16 cellular contexts compared by ENCODE assay signal in the genomic region with DNA sequence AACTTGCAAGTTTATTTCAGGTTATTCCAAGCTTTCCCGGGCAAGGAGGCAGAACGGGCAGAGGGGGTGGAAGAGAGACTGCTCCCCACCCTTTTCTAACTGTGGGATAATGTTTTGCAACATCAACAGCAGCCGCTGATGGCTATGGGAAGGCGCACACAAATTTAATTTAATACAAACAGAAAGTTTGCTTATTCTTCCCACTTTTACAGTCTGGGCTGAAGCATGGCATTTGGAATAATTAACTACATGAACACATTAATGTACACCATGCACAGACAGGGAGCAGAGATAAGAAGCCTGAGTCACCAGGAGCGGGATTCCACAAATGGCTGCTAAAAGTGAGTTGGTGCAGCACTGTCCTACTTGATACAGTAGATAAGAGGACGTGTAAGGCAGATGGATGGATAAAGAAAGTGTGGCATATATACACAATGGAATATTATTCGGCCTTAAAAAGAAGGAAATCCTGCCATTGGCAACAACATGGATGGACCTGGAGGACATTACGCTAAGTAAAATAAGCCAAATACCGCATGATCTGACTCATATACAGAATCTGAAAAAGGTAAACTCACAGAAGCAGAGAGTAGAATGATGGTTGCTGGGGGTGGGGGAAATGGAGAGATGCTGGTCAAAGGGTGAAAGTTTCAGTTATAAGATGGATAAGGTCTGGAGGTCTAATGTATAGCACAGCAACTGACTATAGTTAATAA. TPM values are rescaled to one million over a fixed set of nuclear protein-coding genes. Genes with fewer than 3 reads are reported as not detected.
A peak's percentile ranks its signal among the peaks of the same experiment; 100 is the strongest.
DNase-seq lines count a peak whose midpoint lies in the region; ATAC-seq and TF ChIP-seq lines count a peak whose summit lies in the region.
"Had no signal": no experiment of that assay in that cellular context is flagged by ENCODE, and none has a peak within 500 bp of the region (broad histone marks: within the 10 kb centered on the region; RNA-seq: fewer than 3 reads in every experiment).

No MANE protein-coding gene starts in this region.

- no peaks in the 10 kb centered on the region for H3K4me1 ChIP-seq in mucosa of descending colon (ENCODE audit: low read depth)
- peaks cover 45% of the 10 kb centered on the region for H3K4me1 ChIP-seq in suprapubic skin
- no peaks in the 10 kb centered on the region for H3K4me1 ChIP-seq in OCI-LY7 (ENCODE audit: insufficient read depth, low read length, poor library complexity, severe bottlenecking)
- no peaks in the 10 kb centered on the region for H3K4me1 ChIP-seq in PC-9 (replicated peaks; ENCODE audit: insufficient read depth)

- no peaks in the 10 kb centered on the region for H3K36me3 ChIP-seq in brain microvascular endothelial cell (replicated peaks)
- H3K36me3 ChIP-seq in mucosa of descending colon (ENCODE audit: low read depth): no peaks in the 10 kb centered on the region
- no peaks in the 10 kb centered on the region for H3K36me3 ChIP-seq in suprapubic skin
- H3K36me3 ChIP-seq in OCI-LY7 (ENCODE audit: insufficient read depth, low read length): no peaks in the 10 kb centered on the region
- no peaks in the 10 kb centered on the region for H3K36me3 ChIP-seq in PC-9 (ENCODE audit: low read depth)

- H3F3A ChIP-seq in PC-9 (ENCODE audit: insufficient read depth, low read depth): no peaks in the 10 kb centered on the region

- in situ Hi-C loops in brain microvascular endothelial cell (cut with HindIII; ENCODE audit: low pct_ligation_motif_present, low sequenced_read_pairs): no loop called here

- intact Hi-C loops in mucosa of descending colon (cut with DNase I, micrococcal nuclease): no loop called here
- intact Hi-C loops in OCI-LY7 (cut with micrococcal nuclease; ENCODE audit: unreplicated experiment): no loop called here
- intact Hi-C loops in PC-9 (cut with micrococcal nuclease; ENCODE audit: unreplicated experiment): no loop called here

- no peak for TF ChIP-seq EP300 in suprapubic skin (IDR thresholded peaks at IDR 0.05)

- BruUV-seq in OCI-LY7 (replicated peaks; lab: Mats Ljungman, UMichigan): no TSS peak
- BruUV-seq in PC-9 (replicated peaks; lab: Mats Ljungman, UMichigan): no TSS peak

- H2AFZ ChIP-seq in OCI-LY7 (ENCODE audit: low read length) (no peak overlapping the region), PC-9 (no peak overlapping the region)

- H3K4me3 ChIP-seq in brain microvascular endothelial cell (ENCODE audit: low read depth, low read length) (no peak overlapping the region), mucosa of descending colon (no peak overlapping the region), suprapubic skin (no peak overlapping the region), OCI-LY7 (ENCODE audit: low read depth, low read length, poor library complexity, severe bottlenecking) (no peak overlapping the region), PC-9 (no peak overlapping the region)

- no peak for TF ChIP-seq CTCF in brain microvascular endothelial cell (IDR thresholded peaks at IDR 0.05; ENCODE audit: low read depth, low read length, missing control alignments)
- TF ChIP-seq CTCF in mucosa of descending colon (IDR thresholded peaks at IDR 0.05): no peak
- no peak for TF ChIP-seq CTCF in suprapubic skin (IDR thresholded peaks at IDR 0.05)
- no peak for TF ChIP-seq CTCF in OCI-LY7 (conservative IDR thresholded peaks at IDR 0.05; ENCODE audit: low read length)
- TF ChIP-seq CTCF in PC-9 (conservative IDR thresholded peaks at IDR 0.05): no peak

- H3K9me3 ChIP-seq in mucosa of descending colon (no peaks in the 10 kb centered on the region), suprapubic skin (no peaks in the 10 kb centered on the region), OCI-LY7 (ENCODE audit: low read length) (no peaks in the 10 kb centered on the region), PC-9 (ENCODE audit: insufficient read depth, low read depth) (no peaks in the 10 kb centered on the region)

- DNase-seq in LoVo (ENCODE audit: low spot score) (peak; percentile 25), brain microvascular endothelial cell (peak; percentile 72), mucosa of descending colon (no peak), suprapubic skin (ENCODE audit: low spot score in 2 of 2) (no peak), NCI-H1105 treated with DMSO at 0.1 percent for 48 hours (lab: John Stamatoyannopoulos, UW) (no peak), OCI-LY7 (ENCODE audit: low spot score) (no peak), PC-9 (no peak), medulla oblongata (ENCODE audit: extremely low spot score) (no peak)
- DNase-seq: activated CD8-positive, alpha-beta memory T cell treated with anti-CD3 and anti-CD28 coated beads, Interleukin-2, amount 10 ng/mL, durations not matched to agents 7 days and 5 days; activated naive CD4-positive, alpha-beta T cell treated with anti-CD3 and anti-CD28 coated beads, Interleukin-2, amount 10 ng/mL, durations not matched to agents 7 days and 5 days; erythroblast; NCI-H187; NCI-H748 treated with DMSO at 0.1 percent for 48 hours; stimulated activated CD4-positive, alpha-beta T cell treated with anti-CD3 and anti-CD28 coated beads, Interleukin-4, amount 100 ng/mL, for 24 hours; stimulated activated naive B cell treated with anti-CD40 and anti-IgM and Interleukin-4, amounts not matched to agents 10 μg/mL and 1 μg/mL and 100 μg/mL, for 72 hours had no signal

- no peak overlapping the region for H3K27ac ChIP-seq in brain microvascular endothelial cell
- peak overlapping the region; percentile 71 for H3K27ac ChIP-seq in suprapubic skin
- H3K27ac ChIP-seq in OCI-LY7 (ENCODE audit: low read depth, low read length, poor library complexity, severe bottlenecking): no peak overlapping the region
- no peak overlapping the region for H3K27ac ChIP-seq in PC-9
- H3K27ac ChIP-seq: C4-2B had no signal

- no peaks in the 10 kb centered on the region for H3K79me2 ChIP-seq in OCI-LY7 (ENCODE audit: insufficient read depth, low read depth, low read length)
- no peaks in the 10 kb centered on the region for H3K79me2 ChIP-seq in PC-9 (ENCODE audit: low read depth)

- POLR2A ChIA-PET in OCI-LY7 (lab: Charles Lee): interaction anchor here (0.6 to 0.7 kb wide), 2 partner anchors 265 to 669 kb away, joined by 3 read pairs; no protein-coding TSS in a partner anchor
- POLR2A ChIA-PET in PC-9 (lab: Charles Lee; ENCODE audit: unreplicated experiment): no interaction called here

- 33% methylated on average over 9 of the region's 9 CpGs for WGBS in suprapubic skin

- CTCF ChIA-PET in OCI-LY7 (lab: Charles Lee; ENCODE audit: unreplicated experiment) (no interaction called here), PC-9 (lab: Charles Lee) (no interaction called here)

- H3K27me3 ChIP-seq in brain microvascular endothelial cell (replicated peaks) (no peaks in the 10 kb centered on the region), suprapubic skin (no peaks in the 10 kb centered on the region), PC-9 (ENCODE audit: insufficient read depth, low read depth) (no peaks in the 10 kb centered on the region)

- no peaks in the 10 kb centered on the region for H4K20me1 ChIP-seq in OCI-LY7 (ENCODE audit: insufficient read depth, low read length)
- H4K20me1 ChIP-seq in PC-9 (ENCODE audit: insufficient read depth): no peaks in the 10 kb centered on the region; the same call in 1 of the 2 replicates

- no peak for TF ChIP-seq POLR2A in suprapubic skin (IDR thresholded peaks at IDR 0.05)

- peak; percentile 30 for ATAC-seq in mucosa of descending colon
- ATAC-seq: activated CD8-positive, alpha-beta memory T cell treated with anti-CD3 and anti-CD28 coated beads, Interleukin-2, amount 10 ng/mL, durations not matched to agents 7 days and 5 days; stimulated activated naive B cell treated with anti-CD40 and anti-IgM and Interleukin-4, amounts not matched to agents 10 μg/mL and 1 μg/mL and 100 μg/mL, for 72 hours had no signal

- H3K9me2 ChIP-seq in OCI-LY7 (ENCODE audit: insufficient read depth, low read length) (no peaks in the 10 kb centered on the region), PC-9 (ENCODE audit: insufficient read depth) (no peaks in the 10 kb centered on the region)

- H3K4me2 ChIP-seq in OCI-LY7 (ENCODE audit: low read length) (no peak overlapping the region), PC-9 (no peak overlapping the region)

RNA-seq across cellular contexts. Expression of gene AFAP1L2, which starts 36.5 kb away (rescaled TPM):
- total RNA-seq in mucosa of descending colon (10 to 100 TPM in 2 of 3 donors, 1 to 10 TPM in 1; 6.7 to 23.4 (median 11.6) TPM), suprapubic skin (10 to 100 TPM; 10.8 to 32.0 (median 15.7) TPM), OCI-LY7 (2022) (8.6 and 10.5 TPM in 2 replicates), PC-9 (2021) (35.4 and 39.9 TPM in 2 replicates)
- total RNA-seq in OCI-LY7 (2014; rRNA removed; shearing (Covaris generic)): 0.59 and 2.3 TPM in 2 replicates

Comparison
In these comparisons a context has a peak if more than half of its experiments do, and no peak if none do; other contexts are left out.
1. DNase-seq: peak in LoVo (single experiment) and brain microvascular endothelial cell (single experiment); none in mucosa of descending colon (0 of 3), suprapubic skin (0 of 2), NCI-H1105 treated with DMSO at 0.1 percent for 48 hours (single experiment), OCI-LY7 (single experiment), PC-9 (0 of 2) and medulla oblongata (single experiment).